ENCODE assay signal across 1 cellular context in genomic region chr16:23280483-23280967, GRCh38.
TF ChIP-seq lines count a peak whose summit lies in the region.

No MANE protein-coding gene starts in this region.

TF ChIP-seq in GM23338, 12 proteins besides CTCF, POLR2A, EP300 and RAD21 (continued from another document):
- TF ChIP-seq ETS1 (IDR thresholded peaks at IDR 0.05) (no peak), CREB1 (CRISPR knock-in tag; IDR thresholded peaks at IDR 0.05; ENCODE audit: low read depth) (no peak)
